In the genomic region with DNA sequence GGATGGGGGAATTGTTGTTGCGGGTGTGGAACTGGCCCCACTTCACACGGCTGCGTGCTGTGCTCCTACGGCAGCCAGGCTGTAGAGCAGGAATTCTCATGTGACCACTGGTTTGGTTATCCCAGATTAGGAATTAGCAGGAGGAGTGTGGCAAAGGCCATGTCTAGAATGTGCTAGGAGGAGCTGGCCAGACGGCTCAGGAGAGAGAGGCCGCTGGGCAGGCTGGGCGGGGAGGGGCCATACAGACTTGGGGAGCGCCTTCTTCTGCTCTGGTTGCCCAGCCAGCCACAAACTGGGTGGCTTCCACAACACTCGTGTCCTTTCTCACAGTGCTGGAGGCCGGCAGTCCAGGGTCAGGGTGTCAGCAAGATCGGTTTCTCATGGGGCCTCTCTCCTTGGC, we compare ENCODE assay signal across 15 cellular contexts.
"Had no signal": no experiment of that assay in that cellular context is flagged by ENCODE, and none has a peak within 500 bp of the region (broad histone marks: within the 10 kb centered on the region; RNA-seq: fewer than 3 reads in every experiment).

No MANE protein-coding gene starts in this region.

- ATAC-seq: left cardiac atrium had no signal

- H3K4me3 ChIP-seq: left ventricle myocardium inferior, lower lobe of right lung, sigmoid colon, skin epidermis, tibial nerve had no signal

- H3K27me3 ChIP-seq: foreskin keratinocyte, sigmoid colon, testis, tibial nerve had no signal

- DNase-seq: foreskin keratinocyte; left cardiac atrium; left ventricle myocardium inferior; lower lobe of right lung; naive B cell; sigmoid colon; stimulated activated CD4-positive, alpha-beta T cell treated with anti-CD3 and anti-CD28 coated beads, Interleukin-4, amount 100 ng/mL, for 4 hours; stimulated activated naive CD4-positive, alpha-beta T cell treated with Interleukin-2 at 50 U/mL for 16 hours had no signal

- H3K4me3 Mint-ChIP-seq: dendritic cell treated with granulocyte-macrophage colony-stimulating factor and Interleukin-4, amounts not matched to agents 40 ng/mL and 50 ng/mL, for 4 days; immature natural killer cell; naive B cell; nephron had no signal

- H3K27ac ChIP-seq: foreskin keratinocyte, left ventricle myocardium inferior, lower lobe of right lung, neutrophil, sigmoid colon, skin epidermis, testis, tibial nerve had no signal

- H3K36me3 Mint-ChIP-seq: immature natural killer cell, naive B cell had no signal

- H3K27ac Mint-ChIP-seq: dendritic cell treated with granulocyte-macrophage colony-stimulating factor and Interleukin-4, amounts not matched to agents 40 ng/mL and 50 ng/mL, for 4 days; immature natural killer cell; naive B cell; nephron had no signal

- H3K4me1 Mint-ChIP-seq: immature natural killer cell, nephron had no signal

- H3K4me1 ChIP-seq: foreskin keratinocyte, left ventricle myocardium inferior, lower lobe of right lung, sigmoid colon had no signal

- H3K9me3 ChIP-seq: left ventricle myocardium inferior, neutrophil, sigmoid colon, testis had no signal

- H3K36me3 ChIP-seq: left ventricle myocardium inferior, lower lobe of right lung, neutrophil, sigmoid colon, tibial nerve had no signal

- H3K9me3 Mint-ChIP-seq: dendritic cell treated with granulocyte-macrophage colony-stimulating factor and Interleukin-4, amounts not matched to agents 40 ng/mL and 50 ng/mL, for 4 days; immature natural killer cell had no signal
